22 cellular contexts compared by ENCODE assay signal in genomic region chr3:55264933-55265332, GRCh38.
"Had no signal": no experiment of that assay in that cellular context is flagged by ENCODE, and none has a peak within 500 bp of the region (broad histone marks: within the 10 kb centered on the region; RNA-seq: fewer than 3 reads in every experiment).

No MANE protein-coding gene starts in this region.

- DNase-seq: activated CD4-positive, alpha-beta T cell treated with anti-CD3 and anti-CD28 coated beads for 48 hours; activated CD4-positive, alpha-beta T cell treated with anti-CD3 and anti-CD28 coated beads, Interleukin-2, amount 50 U/mL, for 48 hours; activated CD8-positive, alpha-beta memory T cell treated with anti-CD3 and anti-CD28 coated beads for 24 hours; activated effector memory CD4-positive, alpha-beta T cell treated with anti-CD3 and anti-CD28 coated beads, Interleukin-2, amount 50 U/mL, for 16 hours; activated naive CD4-positive, alpha-beta T cell treated with anti-CD3 and anti-CD28 coated beads for 36 hours; activated naive CD8-positive, alpha-beta T cell treated with anti-CD3 and anti-CD28 coated beads, Interleukin-2, amount 10 ng/mL, durations not matched to agents 7 days and 5 days; activated T-cell treated with anti-CD3 and anti-CD28 coated beads, Interleukin-2, amount 50 U/mL, for 1 hour; amygdala; dermis blood vessel endothelial cell; effector CD4-positive, alpha-beta T cell; foreskin melanocyte; heart right ventricle; left lung; naive thymus-derived CD4-positive, alpha-beta T cell; ovary; right lobe of liver; stimulated activated CD4-positive, alpha-beta T cell treated with anti-CD3 and anti-CD28 coated beads, Interleukin-12 subunit alpha, Interleukin-12 subunit beta, amount 100 ng/mL, for 4 hours; stimulated activated CD4-positive, alpha-beta T cell treated with anti-CD3 and anti-CD28 coated beads, Interleukin-4, amount 100 ng/mL, for 24 hours; stimulated activated naive CD8-positive, alpha-beta T cell treated with anti-CD3 and anti-CD28 coated beads, Interleukin-15, amount 100 ng/mL, for 72 hours; substantia nigra; upper lobe of right lung had no signal

- ATAC-seq: heart right ventricle; left lung; naive thymus-derived CD4-positive, alpha-beta T cell; right lobe of liver; stimulated activated effector memory CD8-positive, alpha-beta T cell treated with anti-CD3 and anti-CD28 coated beads, Interleukin-12 subunit alpha, Interleukin-12 subunit beta, amount 100 ng/mL, for 72 hours; stimulated activated naive CD8-positive, alpha-beta T cell treated with anti-CD3 and anti-CD28 coated beads, Interleukin-15, amount 100 ng/mL, for 72 hours; upper lobe of right lung had no signal
